In genomic region chr22:27669798-27670599, GRCh38 we compare ENCODE assay signal across 15 cellular contexts.
A peak's percentile ranks its signal among the peaks of the same experiment; 100 is the strongest.
DNase-seq lines count a peak whose midpoint lies in the region; ATAC-seq, FAIRE-seq and TF ChIP-seq lines count a peak whose summit lies in the region.
"Had no signal": no experiment of that assay in that cellular context is flagged by ENCODE, and none has a peak within 500 bp of the region (broad histone marks: within the 10 kb centered on the region; RNA-seq: fewer than 3 reads in every experiment).

No MANE protein-coding gene starts in this region.

- H3K36me3 ChIP-seq in HUES64 (ENCODE audit: insufficient read depth, low read length) (no peaks in the 10 kb centered on the region), K562 (ENCODE audit: control insufficient read depth, insufficient read depth, low read length) (no peaks in the 10 kb centered on the region), iPS-15b (ENCODE audit: control insufficient read depth, insufficient read depth, low read length) (peaks cover 6% of the 10 kb centered on the region), skeletal muscle tissue (ENCODE audit: control insufficient read depth in 3 of 3, insufficient read depth in 3 of 3, low read length in 3 of 3) (no peaks in the 10 kb centered on the region)
- H3K36me3 ChIP-seq: esophagus squamous epithelium, ovary, Peyer's patch had no signal

- CTCF ChIA-PET in K562 (lab: Yijun Ruan, JAX; ENCODE audit: low intra/inter-chr PET ratio): no interaction called here

- BruUV-seq in K562 (replicated peaks; lab: Mats Ljungman, UMichigan): no TSS peak

- intact Hi-C loops in K562 (cut with micrococcal nuclease): loop anchor here (5.0 kb wide), 1 partner anchor 47 kb away; no protein-coding TSS in a partner anchor

- no peaks in the 10 kb centered on the region for H3K79me2 ChIP-seq in K562 (ENCODE audit: control insufficient read depth, insufficient read depth, low read length)

- no peaks in the 10 kb centered on the region for H3K9me1 ChIP-seq in K562 (ENCODE audit: control insufficient read depth, insufficient read depth, low read length)

- H3K27ac ChIP-seq in HUES64 (ENCODE audit: low read depth, low read length): peak overlapping the region; percentile 62; the same call in 1 of the 2 replicates
- peak overlapping the region; percentile 89 for H3K27ac ChIP-seq in K562 (ENCODE audit: extremely low read depth, low read depth, low read length)
- H3K27ac ChIP-seq in skeletal muscle tissue (ENCODE audit: low read depth, low read length): peak overlapping the region; percentile 96
- H3K27ac ChIP-seq: ovary had no signal

- TF ChIP-seq RAD21 in K562 (CRISPR knock-in tag; conservative IDR thresholded peaks at IDR 0.05 in 1 of 2, IDR thresholded peaks at IDR 0.05 in 1 of 2): no peak

- H4K20me1 ChIP-seq in K562 (replicated peaks; ENCODE audit: control insufficient read depth, insufficient read depth, low read length): no peaks in the 10 kb centered on the region

- no peak for TF ChIP-seq CTCF in K562 (IDR thresholded peaks at IDR 0.05 in 2 of 3, conservative IDR thresholded peaks at IDR 0.05 in 1 of 3; ENCODE audit: insufficient read depth in 2 of 3, low read depth in 1 of 3, low read length in 3 of 3)

- H3K4me3 ChIP-seq in HUES64 (ENCODE audit: low read length) (no peak overlapping the region), K562 (no peak overlapping the region), iPS-15b (ENCODE audit: low read depth, low read length) (peak overlapping the region; percentile 15), skeletal muscle tissue (ENCODE audit: low read length in 3 of 3) (peak overlapping the region in 2 of 3 donors; percentile 41 to 58)
- H3K4me3 ChIP-seq: esophagus squamous epithelium, ovary, Peyer's patch had no signal

- H3K4me1 ChIP-seq in HUES64 (ENCODE audit: insufficient read depth, low read length) (peaks cover 20% of the 10 kb centered on the region), K562 (replicated peaks in 1 of 2; ENCODE audit: control insufficient read depth in 2 of 2, insufficient read depth in 2 of 2, low read length in 2 of 2) (peaks cover 30 to 44% of the 10 kb centered on the region in 2 experiments), iPS-15b (ENCODE audit: control insufficient read depth, insufficient read depth, low read length) (peaks cover 22% of the 10 kb centered on the region), skeletal muscle tissue (ENCODE audit: control insufficient read depth in 3 of 3, insufficient read depth in 3 of 3, low read length in 3 of 3) (peaks cover 27 to 54% (median 44%) of the 10 kb centered on the region in 3 donors)
- H3K4me1 ChIP-seq: Peyer's patch had no signal

- no peak for TF ChIP-seq EP300 in K562 (IDR thresholded peaks at IDR 0.05; ENCODE audit: low read length)

- FAIRE-seq in K562 (lab: Jason Lieb, UNC): peak; percentile 82
- FAIRE-seq: D721Med, TTC549 had no signal

- POLR2A ChIA-PET in K562 (lab: Yijun Ruan, JAX): no interaction called here

- TF ChIP-seq POLR2A in K562 (conservative IDR thresholded peaks at IDR 0.05): no peak
- no peak for TF ChIP-seq POLR2A in GM18505 (IDR thresholded peaks at IDR 0.05; ENCODE audit: borderline replicate concordance, extremely low read depth, insufficient read depth, insufficient read length)

- ATAC-seq in K562 (no peak; the same call in 2 of the 3 replicates), GM18505 (IDR thresholded peaks at IDR 0.05; ENCODE audit: unreplicated experiment) (no peak), GM18909 (IDR thresholded peaks at IDR 0.05; ENCODE audit: poor library complexity, unreplicated experiment) (no peak)

- H3K27me3 ChIP-seq in HUES64 (ENCODE audit: insufficient read depth, low read length) (no peaks in the 10 kb centered on the region), K562 (ENCODE audit: control insufficient read depth in 2 of 2, insufficient read depth in 2 of 2, low read length in 2 of 2) (no peaks in the 10 kb centered on the region), iPS-15b (ENCODE audit: control insufficient read depth, insufficient read depth, low read length) (no peaks in the 10 kb centered on the region), skeletal muscle tissue (ENCODE audit: control insufficient read depth in 3 of 3, insufficient read depth in 3 of 3, low read length in 3 of 3) (no peaks in the 10 kb centered on the region)
- H3K27me3 ChIP-seq: ovary, Peyer's patch had no signal

- H3K4me2 ChIP-seq in K562 (ENCODE audit: insufficient read depth, low read length): peak overlapping the region; percentile 74

- peaks cover 6% of the 10 kb centered on the region for H3K9me3 ChIP-seq in HUES64 (ENCODE audit: insufficient read depth, low read depth, low read length)
- peaks cover 3% of the 10 kb centered on the region; the same call in 1 of the 2 replicates for H3K9me3 ChIP-seq in K562 (replicated peaks; ENCODE audit: control insufficient read depth, insufficient read depth, low read depth, low read length)
- no peaks in the 10 kb centered on the region for H3K9me3 ChIP-seq in iPS-15b (ENCODE audit: control insufficient read depth, insufficient read depth, low read length)
- H3K9me3 ChIP-seq in skeletal muscle tissue (ENCODE audit: control insufficient read depth in 3 of 3, low read length in 3 of 3): peaks cover 0 to 4% (median 4%) of the 10 kb centered on the region in 3 donors
- H3K9me3 ChIP-seq: ovary, Peyer's patch had no signal

- peak overlapping the region; percentile 83 for H2AFZ ChIP-seq in K562 (ENCODE audit: low read depth, low read length)

- H3K9ac ChIP-seq in HUES64 (ENCODE audit: low read depth, low read length) (no peak overlapping the region), K562 (ENCODE audit: insufficient read depth in 1 of 2, low read depth in 2 of 2, low read length in 2 of 2) (peak overlapping the region; percentile 59 to 78; a peak in 3 of 4 replicates), iPS-15b (ENCODE audit: low read depth, low read length) (peak overlapping the region; percentile 32), skeletal muscle tissue (ENCODE audit: low read depth in 1 of 3, low read length in 3 of 3) (peak overlapping the region; percentile 45 to 83 (median 65))

- peak in 3 of 4 experiments; percentile 22 to 30 (median 28) for DNase-seq in K562 (ENCODE audit: extremely low read depth in 1 of 4, low spot score in 3 of 4)
- DNase-seq in NCI-H524 treated with DMSO at 0.1 percent for 48 hours (lab: John Stamatoyannopoulos, UW): no peak
- DNase-seq in HuH-7.5 (ENCODE audit: low spot score): no peak
- DNase-seq: activated CD8-positive, alpha-beta memory T cell treated with anti-CD3 and anti-CD28 coated beads, Interleukin-2, amount 50 U/mL, for 48 hours; esophagus squamous epithelium; HFFc6; ovary had no signal

- WGBS in HUES64: 65% methylated on average over 13 of the region's 13 CpGs
- WGBS in K562 (ENCODE audit: insufficient coverage, low coverage, missing lambda C conversion rate): 16% methylated on average over 8 of the region's 13 CpGs

- in situ Hi-C loops in K562 (cut with MboI): no loop called here

TF ChIP-seq in K562, 482 proteins besides CTCF, POLR2A, EP300 and RAD21 (continues in another document):
- TF ChIP-seq ZNF511 (CRISPR knock-in tag; IDR thresholded peaks at IDR 0.05): no peak
- TF ChIP-seq SMARCA5 (IDR thresholded peaks at IDR 0.05): peak; percentile 77
- TF ChIP-seq E2F4 (CRISPR knock-in tag; IDR thresholded peaks at IDR 0.05; ENCODE audit: low read depth): no peak
- 0 out of 2 replicates have a peak, but pooled peaks have one; percentile 12 for TF ChIP-seq MAX (CRISPR knock-in tag; IDR thresholded peaks at IDR 0.05)
- TF ChIP-seq ZKSCAN1 (IDR thresholded peaks at IDR 0.05; ENCODE audit: low read depth, low read length): no peak
- TF ChIP-seq ZBTB43 (CRISPR knock-in tag; IDR thresholded peaks at IDR 0.05): no peak
- TF ChIP-seq ETS2 (tag; IDR thresholded peaks at IDR 0.05; ENCODE audit: borderline replicate concordance, poor library complexity, severe bottlenecking): no peak
- no peak for TF ChIP-seq GABPB1 (CRISPR knock-in tag; IDR thresholded peaks at IDR 0.05)
- TF ChIP-seq THRAP3 (IDR thresholded peaks at IDR 0.05; ENCODE audit: borderline replicate concordance): no peak
- no peak for TF ChIP-seq SPI1 (IDR thresholded peaks at IDR 0.05; ENCODE audit: borderline replicate concordance, low read depth, low read length)
- TF ChIP-seq RCOR1 (IDR thresholded peaks at IDR 0.05; ENCODE audit: borderline replicate concordance in 1 of 2, low read depth in 2 of 2, low read length in 2 of 2): peak in 1 of 2 experiments; percentile 28; a peak in 1 of 4 replicates
- TF ChIP-seq SRSF7 (optimal IDR thresholded peaks at IDR 0.05; ENCODE audit: low read depth, low read length): no peak
- TF ChIP-seq NR4A1 (CRISPR knock-in tag; IDR thresholded peaks at IDR 0.05): no peak
- TF ChIP-seq NR4A1 (tag; IDR thresholded peaks at IDR 0.05): peak; percentile 61; the same call in 1 of the 2 replicates

Comparison
In these comparisons a context has a peak if more than half of its experiments do, and no peak if none do; other contexts are left out.
1. H3K4me3 ChIP-seq: peak in iPS-15b (single experiment) and skeletal muscle tissue (2 of 3); none in HUES64 (single experiment) and K562 (single experiment).
2. DNase-seq: peak in K562 (3 of 4); none in NCI-H524 treated with DMSO at 0.1 percent for 48 hours (single experiment) and HuH-7.5 (single experiment).
3. Peak in every context shown above with its lines, with median percentiles within 50 percentile points of each other: H3K27ac ChIP-seq.